Comparison of ENCODE assay signal across 10 cellular contexts in genomic region chr3:168061332-168061996, GRCh38. TPM values are rescaled to one million over a fixed set of nuclear protein-coding genes. Genes with fewer than 3 reads are reported as not detected.
A peak's percentile ranks its signal among the peaks of the same experiment; 100 is the strongest.
DNase-seq lines count a peak whose midpoint lies in the region; ATAC-seq and TF ChIP-seq lines count a peak whose summit lies in the region.
"Had no signal": no experiment of that assay in that cellular context is flagged by ENCODE, and none has a peak within 500 bp of the region (broad histone marks: within the 10 kb centered on the region; RNA-seq: fewer than 3 reads in every experiment).

No MANE protein-coding gene starts in this region.

- H3K27me3 Mint-ChIP-seq in effector memory CD8-positive, alpha-beta T cell, result no peaks in the 10 kb centered on the region

- peak overlapping the region in 1 of 8 donors; percentile 5 for H3K4me3 ChIP-seq in spleen

- ATAC-seq in GM21360 (IDR thresholded peaks at IDR 0.05; ENCODE audit: unreplicated experiment), result peak; percentile 90
- ATAC-seq in HG03354 (IDR thresholded peaks at IDR 0.05; ENCODE audit: poor library complexity, severe bottlenecking, unreplicated experiment), result peak; percentile 90
- peak; percentile 49 for ATAC-seq in effector memory CD8-positive, alpha-beta T cell (replicated peaks)

- no peak for TF ChIP-seq POLR2A in spleen (IDR thresholded peaks at IDR 0.05)

- intact Hi-C loops in spleen (cut with DNase I; ENCODE audit: low total_unique reads), result no loop called here

- H3K27ac ChIP-seq in spleen, result no peak overlapping the region
- H3K27ac ChIP-seq: HL-60 had no signal

- no peaks in the 10 kb centered on the region for H3K36me3 ChIP-seq in spleen

- 60 to 77% (median 70%) methylated on average over 5 of the region's 5 CpGs for WGBS in spleen, 5 donors

- H3K9me3 ChIP-seq in spleen, result no peaks in the 10 kb centered on the region

- peak overlapping the region in 1 of 2 donors; percentile 35 for H3K4me3 Mint-ChIP-seq in effector memory CD8-positive, alpha-beta T cell

- H3K4me1 Mint-ChIP-seq in effector memory CD8-positive, alpha-beta T cell (ENCODE audit: low read depth in 2 of 2), result peaks cover 0 to 4% of the 10 kb centered on the region in 2 donors

- no peaks in the 10 kb centered on the region for H3K36me3 Mint-ChIP-seq in effector memory CD8-positive, alpha-beta T cell (ENCODE audit: insufficient read depth)

- H3K4me1 ChIP-seq in spleen, result peaks cover 0 to 31% (median 9%) of the 10 kb centered on the region in 6 donors

- H3K9me3 Mint-ChIP-seq in effector memory CD8-positive, alpha-beta T cell, result no peaks in the 10 kb centered on the region

- TF ChIP-seq CTCF in spleen (IDR thresholded peaks at IDR 0.05 in 8 of 11, conservative IDR thresholded peaks at IDR 0.05 in 3 of 11), result no peak

- DNase-seq in G401 (ENCODE audit: low spot score), result peak; percentile 9
- DNase-seq in effector memory CD8-positive, alpha-beta T cell, result no peak
- no peak for DNase-seq in cortex of kidney (lab: John Stamatoyannopoulos, UW)
- no peak for DNase-seq in spleen
- DNase-seq in H4 (ENCODE audit: low spot score), result no peak
- DNase-seq in UCSD-AML1 (lab: John Stamatoyannopoulos, UW; ENCODE audit: unreplicated experiment), result no peak
- DNase-seq: activated gamma-delta T cell treated with Interleukin-2 at 50 U/mL for 16 hours had no signal

- H3K27ac Mint-ChIP-seq in effector memory CD8-positive, alpha-beta T cell, result no peak overlapping the region

- in situ Hi-C loops in G401 (cut with HindIII; ENCODE audit: low sequenced_read_pairs), result no loop called here

- H3K27me3 ChIP-seq in spleen (replicated peaks in 1 of 7), result no peaks in the 10 kb centered on the region

RNA-seq across cellular contexts. Expression of gene GOLIM4, which starts 34.3 kb away (rescaled TPM):
- total RNA-seq in G401 (2014; rRNA removed; shearing (Covaris generic)), result 5.8 and 15.7 TPM in 2 replicates
- total RNA-seq in spleen, result 10 to 100 TPM; 19.7 to 44.8 (median 33.7) TPM
- polyA plus RNA-seq in spleen, result 1 to 10 TPM; 5.5 to 8.1 (median 5.9) TPM
- 31.2 and 42.0 TPM in 2 replicates for total RNA-seq in H4 (2014; rRNA removed; shearing (Covaris generic))
